In genomic region chr7:28502408-28502807, GRCh38 we compare ENCODE assay signal across 28 cellular contexts.
"Had no signal": no experiment of that assay in that cellular context is flagged by ENCODE, and none has a peak within 500 bp of the region (broad histone marks: within the 10 kb centered on the region; RNA-seq: fewer than 3 reads in every experiment).

No MANE protein-coding gene starts in this region.

- H3K27ac ChIP-seq: colonic mucosa, coronary artery, epithelial cell of prostate, esophagus muscularis mucosa, esophagus squamous epithelium, foreskin keratinocyte, gastrocnemius medialis, gastroesophageal sphincter, heart left ventricle, heart right ventricle, hepatocyte had no signal

- ATAC-seq: effector memory CD8-positive, alpha-beta T cell; esophagus mucosa; foreskin keratinocyte; gastrocnemius medialis; gastroesophageal sphincter; heart left ventricle; heart right ventricle had no signal

- H2AFZ ChIP-seq: hepatocyte had no signal

- H3K4me2 ChIP-seq: hepatocyte had no signal

- H3K4me3 ChIP-seq: colonic mucosa, coronary artery, dorsolateral prefrontal cortex, esophagus muscularis mucosa, esophagus squamous epithelium, gastrocnemius medialis, gastroesophageal sphincter, heart left ventricle, heart right ventricle, hepatocyte had no signal

- FAIRE-seq: colon, endometrium, endothelial cell of umbilical vein had no signal

- H3K36me3 ChIP-seq: colonic mucosa, esophagus muscularis mucosa, esophagus squamous epithelium, gastrocnemius medialis, gastroesophageal sphincter, heart left ventricle had no signal

- DNase-seq: colonic mucosa; cortex of kidney; dermis blood vessel endothelial cell; dorsolateral prefrontal cortex; effector CD4-positive, alpha-beta T cell; effector CD8-positive, alpha-beta T cell; effector memory CD4-positive, alpha-beta T cell; effector memory CD8-positive, alpha-beta T cell; endodermal cell; erythroblast; esophagus squamous epithelium; foreskin fibroblast; foreskin keratinocyte; foreskin melanocyte; gastrocnemius medialis; glutamatergic neuron; head of caudate nucleus; heart left ventricle; heart right ventricle had no signal

- H3K4me1 ChIP-seq: colonic mucosa, esophagus muscularis mucosa, esophagus squamous epithelium, foreskin keratinocyte, gastrocnemius medialis, gastroesophageal sphincter, heart right ventricle had no signal

- H3K9me3 ChIP-seq: colonic mucosa, esophagus muscularis mucosa, esophagus squamous epithelium, gastrocnemius medialis, gastroesophageal sphincter, heart left ventricle, heart right ventricle had no signal

- H3K27me3 ChIP-seq: colonic mucosa, esophagus muscularis mucosa, esophagus squamous epithelium, gastrocnemius medialis, gastroesophageal sphincter, heart left ventricle, heart right ventricle, hepatocyte had no signal

- H3K79me2 ChIP-seq: hepatocyte had no signal
